ENCODE assay signal across 14 cellular contexts in genomic region chr18:23943903-23944624, GRCh38.
DNase-seq lines count a peak whose midpoint lies in the region; ATAC-seq, FAIRE-seq and TF ChIP-seq lines count a peak whose summit lies in the region.
"Had no signal": no experiment of that assay in that cellular context is flagged by ENCODE, and none has a peak within 500 bp of the region (broad histone marks: within the 10 kb centered on the region; RNA-seq: fewer than 3 reads in every experiment).

No MANE protein-coding gene starts in this region.

- H3K9me2 ChIP-seq in PC-3 (replicated peaks; ENCODE audit: low read length): no peaks in the 10 kb centered on the region

- no peak overlapping the region for H3K23ac ChIP-seq in trophoblast cell (ENCODE audit: low read length)

- H3K18ac ChIP-seq in trophoblast cell (ENCODE audit: low read length): no peak overlapping the region

- no peak overlapping the region for H4K8ac ChIP-seq in trophoblast cell (ENCODE audit: low read depth, low read length)

- CTCF ChIA-PET in BJ (lab: Yijun Ruan, JAX) (interaction anchor here (0.9 to 1.4 kb wide), 2 partner anchors 18 to 27 kb away, joined by 3 to 4 read pairs; no protein-coding TSS in a partner anchor), PC-3 (lab: Charles Lee) (interaction anchor here (0.6 kb wide), 1 partner anchor 38 kb away, joined by 4 read pairs; no protein-coding TSS in a partner anchor)

- intact Hi-C loops in PC-3 (cut with micrococcal nuclease): no loop called here

- H3K9me3 ChIP-seq in PC-3 (ENCODE audit: low read length): no peaks in the 10 kb centered on the region
- H3K9me3 ChIP-seq in fibroblast of lung (ENCODE audit: control insufficient read depth, insufficient read depth, low read depth, low read length): no peaks in the 10 kb centered on the region
- no peaks in the 10 kb centered on the region for H3K9me3 ChIP-seq in trophoblast cell (ENCODE audit: insufficient read depth, low read depth, low read length)
- H3K9me3 ChIP-seq: body of pancreas had no signal

- no peaks in the 10 kb centered on the region for H3K79me1 ChIP-seq in trophoblast cell (ENCODE audit: low read length)

- ATAC-seq in PC-3: peak; percentile 42; the same call in 1 of the 2 replicates
- ATAC-seq in GM21723 (IDR thresholded peaks at IDR 0.05; ENCODE audit: unreplicated experiment): no peak
- ATAC-seq: body of pancreas had no signal

- H2AFZ ChIP-seq in PC-3 (ENCODE audit: low read length) (no peak overlapping the region), fibroblast of lung (ENCODE audit: low read length) (no peak overlapping the region), trophoblast cell (ENCODE audit: insufficient read depth, low read length, poor library complexity) (no peak overlapping the region)

- H4K20me1 ChIP-seq in PC-3 (ENCODE audit: low read length): no peaks in the 10 kb centered on the region
- no peaks in the 10 kb centered on the region for H4K20me1 ChIP-seq in fibroblast of lung (ENCODE audit: control insufficient read depth, extremely low read depth, insufficient read depth, low read length)

- no peak overlapping the region for H2BK5ac ChIP-seq in trophoblast cell (ENCODE audit: low read depth, low read length, poor library complexity)

- no peak overlapping the region for H3K4me3 ChIP-seq in BJ (ENCODE audit: low read depth, low read length)
- H3K4me3 ChIP-seq in PC-3 (ENCODE audit: low read length): no peak overlapping the region
- H3K4me3 ChIP-seq in fibroblast of lung (replicated peaks in 1 of 4; ENCODE audit: control extremely low read depth in 1 of 4, insufficient read depth in 1 of 4, low read depth in 3 of 4, low read length in 4 of 4): no peak overlapping the region
- no peak overlapping the region for H3K4me3 ChIP-seq in trophoblast cell (ENCODE audit: low read depth, low read length)
- H3K4me3 ChIP-seq: body of pancreas had no signal

- no peak for FAIRE-seq in HTR-8/SVneo (lab: Jason Lieb, UNC)

- H3K36me3 ChIP-seq in BJ (ENCODE audit: control insufficient read depth, insufficient read depth, low read length) (no peaks in the 10 kb centered on the region), PC-3 (ENCODE audit: low read depth, low read length) (peaks cover 65% of the 10 kb centered on the region), fibroblast of lung (ENCODE audit: control insufficient read depth, insufficient read depth, low read length) (no peaks in the 10 kb centered on the region), trophoblast cell (ENCODE audit: control insufficient read depth in 1 of 2, insufficient read depth in 2 of 2, low read length in 2 of 2) (no peaks in the 10 kb centered on the region)

- no peak overlapping the region for H2AK5ac ChIP-seq in trophoblast cell (ENCODE audit: low read length)

- H4K91ac ChIP-seq in trophoblast cell (ENCODE audit: low read depth, low read length): no peak overlapping the region

- no peak overlapping the region for H3K9ac ChIP-seq in PC-3 (ENCODE audit: low read length)
- no peak overlapping the region for H3K9ac ChIP-seq in fibroblast of lung (ENCODE audit: insufficient read depth, low read length)
- H3K9ac ChIP-seq in trophoblast cell (ENCODE audit: low read length): no peak overlapping the region

- no peaks in the 10 kb centered on the region for H3K27me3 ChIP-seq in BJ (ENCODE audit: control insufficient read depth, insufficient read depth, low read length)
- no peaks in the 10 kb centered on the region for H3K27me3 ChIP-seq in PC-3 (ENCODE audit: low read length)
- H3K27me3 ChIP-seq in fibroblast of lung (ENCODE audit: control insufficient read depth, insufficient read depth, low read length): no peaks in the 10 kb centered on the region
- peaks cover 2% of the 10 kb centered on the region for H3K27me3 ChIP-seq in trophoblast cell (ENCODE audit: insufficient read depth, low read length)
- H3K27me3 ChIP-seq: body of pancreas had no signal

- H3K27ac ChIP-seq in PC-3 (ENCODE audit: low read length) (no peak overlapping the region), fibroblast of lung (ENCODE audit: insufficient read depth, low read length) (no peak overlapping the region), trophoblast cell (ENCODE audit: low read depth, low read length) (no peak overlapping the region)
- H3K27ac ChIP-seq: body of pancreas had no signal

- TF ChIP-seq CTCF in BJ (IDR thresholded peaks at IDR 0.05; ENCODE audit: insufficient read depth, low read depth, low read length) (no peak), PC-3 (conservative IDR thresholded peaks at IDR 0.05; ENCODE audit: low read depth, low read length) (no peak), fibroblast of lung (conservative IDR thresholded peaks at IDR 0.05 in 1 of 2, IDR thresholded peaks at IDR 0.05 in 1 of 2; ENCODE audit: low read depth in 1 of 2, low read length in 2 of 2) (no peak)

- no peak overlapping the region for H4K12ac ChIP-seq in trophoblast cell (ENCODE audit: low read depth, low read length)

- H2BK120ac ChIP-seq in trophoblast cell (ENCODE audit: insufficient read depth, low read length, poor library complexity): no peak overlapping the region

- H3K4me1 ChIP-seq in PC-3 (ENCODE audit: insufficient read depth, low read length): no peaks in the 10 kb centered on the region
- H3K4me1 ChIP-seq in fibroblast of lung (ENCODE audit: control insufficient read depth, extremely low read depth, insufficient read depth, low read length): no peaks in the 10 kb centered on the region
- peaks cover 0 to 2% of the 10 kb centered on the region in 2 experiments for H3K4me1 ChIP-seq in trophoblast cell (ENCODE audit: control insufficient read depth in 1 of 2, insufficient read depth in 2 of 2, low read length in 2 of 2)
- H3K4me1 ChIP-seq: body of pancreas had no signal

- no peak overlapping the region for H2BK12ac ChIP-seq in trophoblast cell (ENCODE audit: low read length)

- no peak overlapping the region for H3K4ac ChIP-seq in trophoblast cell (ENCODE audit: low read depth, low read length)

- WGBS in trophoblast cell (ENCODE audit: extremely low coverage, insufficient coverage, insufficient read length): no CpG with 5 or more reads among the region's 7 CpGs

- H3F3A ChIP-seq in PC-3 (ENCODE audit: low read length, unreplicated experiment): no peaks in the 10 kb centered on the region

- H3K14ac ChIP-seq in trophoblast cell (ENCODE audit: low read length): no peak overlapping the region

- H3K4me2 ChIP-seq in PC-3 (ENCODE audit: low read length) (no peak overlapping the region), fibroblast of lung (ENCODE audit: extremely low read depth, insufficient read depth, low read length) (no peak overlapping the region), trophoblast cell (ENCODE audit: low read length) (no peak overlapping the region)

- peak; percentile 71 for DNase-seq in BJ (ENCODE audit: low read depth)
- DNase-seq in PC-3: no peak
- DNase-seq in fibroblast of lung (ENCODE audit: low read depth in 2 of 2): peak; percentile 82 to 89
- peak; percentile 38 to 90 for DNase-seq in trophoblast cell
- DNase-seq in HTR-8/SVneo (ENCODE audit: insufficient read length, low spot score): no peak
- DNase-seq in RPMI8226: no peak
- DNase-seq in effector CD8-positive, alpha-beta T cell (lab: John Stamatoyannopoulos, UW): no peak
- DNase-seq: activated CD4-positive, alpha-beta T cell treated with anti-CD3 and anti-CD28 coated beads for 36 hours; activated T-cell treated with anti-CD3 and anti-CD28 coated beads, Interleukin-2, amount 50 U/mL, for 48 hours; body of pancreas; CD8-positive, alpha-beta memory T cell; NCI-H2107; retina had no signal

- POLR2A ChIA-PET in BJ (lab: Charles Lee) (interaction anchor here (0.7 kb wide), 1 partner anchor 1189 kb away, joined by 4 read pairs; no protein-coding TSS in a partner anchor), PC-3 (lab: Charles Lee; ENCODE audit: unreplicated experiment) (no interaction called here)

- no TSS peak for BruUV-seq in PC-3 (replicated peaks; lab: Mats Ljungman, UMichigan)

- H3K79me2 ChIP-seq in PC-3 (ENCODE audit: low read length): no peaks in the 10 kb centered on the region
- H3K79me2 ChIP-seq in fibroblast of lung (ENCODE audit: control insufficient read depth, insufficient read depth, low read length): no peaks in the 10 kb centered on the region
- no peaks in the 10 kb centered on the region for H3K79me2 ChIP-seq in trophoblast cell (ENCODE audit: control insufficient read depth, insufficient read depth, low read length, poor library complexity)

Comparison
In these comparisons a context has a peak if more than half of its experiments do, and no peak if none do; other contexts are left out.
1. DNase-seq: peak in BJ (single experiment), fibroblast of lung (2 of 2) and trophoblast cell (2 of 2); none in PC-3 (single experiment), HTR-8/SVneo (single experiment), RPMI8226 (single experiment) and effector CD8-positive, alpha-beta T cell (single experiment).